22 cellular contexts compared by ENCODE assay signal in genomic region chr2:12821656-12822055, GRCh38.
A peak's percentile ranks its signal among the peaks of the same experiment; 100 is the strongest.
DNase-seq lines count a peak whose midpoint lies in the region; ATAC-seq and TF ChIP-seq lines count a peak whose summit lies in the region.
"Had no signal": no experiment of that assay in that cellular context is flagged by ENCODE, and none has a peak within 500 bp of the region (broad histone marks: within the 10 kb centered on the region; RNA-seq: fewer than 3 reads in every experiment).

No MANE protein-coding gene starts in this region.

- H3K9me3 Mint-ChIP-seq in activated CD4-positive, alpha-beta memory T cell treated with anti-CD3 and anti-CD28 coated beads for 36 hours: no peaks in the 10 kb centered on the region
- H3K9me3 Mint-ChIP-seq in activated CD4-positive, alpha-beta memory T cell treated with anti-CD3 and anti-CD28 coated beads, Interleukin-2, amount 10 ng/mL, durations not matched to agents 7 days and 5 days: no peaks in the 10 kb centered on the region

- no peaks in the 10 kb centered on the region for H3K36me3 Mint-ChIP-seq in activated CD4-positive, alpha-beta memory T cell treated with anti-CD3 and anti-CD28 coated beads for 36 hours
- no peaks in the 10 kb centered on the region for H3K36me3 Mint-ChIP-seq in activated CD4-positive, alpha-beta memory T cell treated with anti-CD3 and anti-CD28 coated beads, Interleukin-2, amount 10 ng/mL, durations not matched to agents 7 days and 5 days (ENCODE audit: low read depth)
- H3K36me3 Mint-ChIP-seq: CD4-positive, CD25-positive, alpha-beta regulatory T cell had no signal

- no peak overlapping the region for H3K4me2 ChIP-seq in IMR-90 (ENCODE audit: low read depth, low read length)

- no peak overlapping the region for H4K91ac ChIP-seq in IMR-90 (ENCODE audit: insufficient read depth, low read depth, low read length)

- WGBS in IMR-90 (ENCODE audit: extremely low coverage in 2 of 2, insufficient read length in 1 of 2), 2 experiments: no CpG with 5 or more reads among the region's 1 CpG

- H4K8ac ChIP-seq in IMR-90 (ENCODE audit: low read depth in 2 of 2, low read length in 2 of 2): no peak overlapping the region

- H3K27me3 Mint-ChIP-seq in activated CD4-positive, alpha-beta memory T cell treated with anti-CD3 and anti-CD28 coated beads for 36 hours: no peaks in the 10 kb centered on the region
- H3K27me3 Mint-ChIP-seq in activated CD4-positive, alpha-beta memory T cell treated with anti-CD3 and anti-CD28 coated beads, Interleukin-2, amount 10 ng/mL, durations not matched to agents 7 days and 5 days: peaks cover 12% of the 10 kb centered on the region

- 0 out of 2 replicates have a peak overlapping the region, but pooled peaks have one; percentile 17 for H3K14ac ChIP-seq in IMR-90 (replicated peaks; ENCODE audit: low read depth, low read length)

- H3K4me1 Mint-ChIP-seq in activated CD4-positive, alpha-beta memory T cell treated with anti-CD3 and anti-CD28 coated beads for 36 hours (ENCODE audit: low read depth): peaks cover 42% of the 10 kb centered on the region
- H3K4me1 Mint-ChIP-seq in activated CD4-positive, alpha-beta memory T cell treated with anti-CD3 and anti-CD28 coated beads, Interleukin-2, amount 10 ng/mL, durations not matched to agents 7 days and 5 days: peaks cover 3% of the 10 kb centered on the region

- TF ChIP-seq CTCF in left ventricle myocardium inferior (IDR thresholded peaks at IDR 0.05; ENCODE audit: borderline replicate concordance): no peak
- no peak for TF ChIP-seq CTCF in IMR-90 (conservative IDR thresholded peaks at IDR 0.05; ENCODE audit: low read depth, low read length)
- TF ChIP-seq CTCF in foreskin keratinocyte (conservative IDR thresholded peaks at IDR 0.05): no peak

- no peak overlapping the region for H3K4me3 Mint-ChIP-seq in activated CD4-positive, alpha-beta memory T cell treated with anti-CD3 and anti-CD28 coated beads for 36 hours
- H3K4me3 Mint-ChIP-seq in activated CD4-positive, alpha-beta memory T cell treated with anti-CD3 and anti-CD28 coated beads, Interleukin-2, amount 10 ng/mL, durations not matched to agents 7 days and 5 days: no peak overlapping the region
- H3K4me3 Mint-ChIP-seq: CD4-positive, CD25-positive, alpha-beta regulatory T cell had no signal

- H3K23ac ChIP-seq in IMR-90 (ENCODE audit: low read depth, low read length): no peak overlapping the region

- no peaks in the 10 kb centered on the region for H3K36me3 ChIP-seq in left ventricle myocardium inferior
- no peaks in the 10 kb centered on the region for H3K36me3 ChIP-seq in IMR-90 (ENCODE audit: control insufficient read depth, insufficient read depth, low read length)
- H3K36me3 ChIP-seq: BE2C had no signal

- dilution Hi-C loops in IMR-90 (cut with HindIII; ENCODE audit: low sequenced_read_pairs, unreplicated experiment): no loop called here

- no peak overlapping the region for H3K4ac ChIP-seq in IMR-90 (ENCODE audit: low read depth, low read length)

- no peak overlapping the region for H4K5ac ChIP-seq in IMR-90 (ENCODE audit: low read depth, low read length)

- H3K4me3 ChIP-seq in left ventricle myocardium inferior: no peak overlapping the region
- H3K4me3 ChIP-seq in IMR-90 (ENCODE audit: insufficient read depth, low read depth, low read length): no peak overlapping the region

- POLR2A ChIA-PET in activated CD4-positive, alpha-beta memory T cell treated with anti-CD3 and anti-CD28 coated beads for 36 hours (lab: Charles Lee): interaction anchor here (1.2 kb wide), 1 partner anchor 18 kb away, joined by 3 read pairs; no protein-coding TSS in a partner anchor
- POLR2A ChIA-PET in activated CD4-positive, alpha-beta memory T cell treated with anti-CD3 and anti-CD28 coated beads, Interleukin-2, amount 10 ng/mL, durations not matched to agents 7 days and 5 days (lab: Charles Lee): no interaction called here
- POLR2A ChIA-PET in IMR-90 (lab: Charles Lee; ENCODE audit: unreplicated experiment): no interaction called here

- peak overlapping the region; percentile 42; the same call in 1 of the 3 replicates for H2BK15ac ChIP-seq in IMR-90 (ENCODE audit: low read depth, low read length)

- H3K27me3 ChIP-seq in left ventricle myocardium inferior (ENCODE audit: low read depth): no peaks in the 10 kb centered on the region
- H3K27me3 ChIP-seq in IMR-90 (ENCODE audit: control insufficient read depth, insufficient read depth, low read length): no peaks in the 10 kb centered on the region
- H3K27me3 ChIP-seq in foreskin keratinocyte: no peaks in the 10 kb centered on the region
- H3K27me3 ChIP-seq: BE2C had no signal

- H3K9me3 ChIP-seq in left ventricle myocardium inferior (replicated peaks) (no peaks in the 10 kb centered on the region), IMR-90 (ENCODE audit: control insufficient read depth, insufficient read depth, low read length) (no peaks in the 10 kb centered on the region)
- H3K9me3 ChIP-seq: BE2C had no signal

- H3K9ac ChIP-seq in IMR-90 (ENCODE audit: low read depth, low read length): no peak overlapping the region

- BruUV-seq in IMR-90 (replicated peaks; lab: Mats Ljungman, UMichigan): no TSS peak

- no peak overlapping the region for H3K56ac ChIP-seq in IMR-90 (ENCODE audit: extremely low read depth, insufficient read depth, low read length)

- no peak overlapping the region for H2AK9ac ChIP-seq in IMR-90 (replicated peaks; ENCODE audit: low read depth, low read length, poor library complexity)

- CTCF ChIA-PET in activated CD4-positive, alpha-beta memory T cell treated with anti-CD3 and anti-CD28 coated beads for 36 hours (lab: Charles Lee): no interaction called here
- CTCF ChIA-PET in activated CD4-positive, alpha-beta memory T cell treated with anti-CD3 and anti-CD28 coated beads, Interleukin-2, amount 10 ng/mL, durations not matched to agents 7 days and 5 days (lab: Charles Lee): no interaction called here
- CTCF ChIA-PET in IMR-90 (lab: Yijun Ruan, JAX): no interaction called here

- no peak overlapping the region for H3K27ac Mint-ChIP-seq in activated CD4-positive, alpha-beta memory T cell treated with anti-CD3 and anti-CD28 coated beads for 36 hours
- no peak overlapping the region for H3K27ac Mint-ChIP-seq in activated CD4-positive, alpha-beta memory T cell treated with anti-CD3 and anti-CD28 coated beads, Interleukin-2, amount 10 ng/mL, durations not matched to agents 7 days and 5 days

- no peak overlapping the region for H2AFZ ChIP-seq in IMR-90 (replicated peaks; ENCODE audit: low read length, poor library complexity)

- peak overlapping the region; percentile 42; the same call in 1 of the 2 replicates for H2BK120ac ChIP-seq in IMR-90 (ENCODE audit: low read depth, low read length)

- no peak overlapping the region for H3K18ac ChIP-seq in IMR-90 (ENCODE audit: low read depth, low read length)

- peak overlapping the region; percentile 20; the same call in 1 of the 2 replicates for H2AK5ac ChIP-seq in IMR-90 (ENCODE audit: low read depth, low read length)

- H3K27ac ChIP-seq in left ventricle myocardium inferior (replicated peaks) (peak overlapping the region; percentile 96), IMR-90 (ENCODE audit: insufficient read depth, low read length) (no peak overlapping the region), foreskin keratinocyte (no peak overlapping the region)
- H3K27ac ChIP-seq: HL-60 had no signal

- DNase-seq in activated CD4-positive, alpha-beta memory T cell treated with anti-CD3 and anti-CD28 coated beads for 36 hours: peak; percentile 39
- DNase-seq in activated CD4-positive, alpha-beta memory T cell treated with anti-CD3 and anti-CD28 coated beads, Interleukin-2, amount 10 ng/mL, durations not matched to agents 7 days and 5 days: no peak
- DNase-seq in left ventricle myocardium inferior: no peak
- DNase-seq in left cardiac atrium: no peak
- no peak for DNase-seq in IMR-90
- DNase-seq in foreskin keratinocyte: no peak
- no peak for DNase-seq in amygdala (lab: John Stamatoyannopoulos, UW)
- DNase-seq: BE2C; CD4-positive, CD25-positive, alpha-beta regulatory T cell; COR-L47; DMS 273 treated with DMSO at 0.1 percent for 48 hours; GDM1; H7; Kasumi-1; MM.1S; NCI-H1092; NCI-H1436 treated with DMSO at 0.1 percent for 48 hours; NCI-H2029; NCI-H2171; NCI-H526 had no signal

- H3K4me1 ChIP-seq in left ventricle myocardium inferior (peaks cover 84% of the 10 kb centered on the region), IMR-90 (ENCODE audit: control insufficient read depth, insufficient read depth, low read length) (peaks cover 17% of the 10 kb centered on the region), foreskin keratinocyte (peaks cover 16% of the 10 kb centered on the region)

- TF ChIP-seq POLR2A in IMR-90 (IDR thresholded peaks at IDR 0.05; ENCODE audit: low read depth, low read length): no peak

- no peaks in the 10 kb centered on the region for H4K20me1 ChIP-seq in IMR-90 (ENCODE audit: insufficient read depth, low read length)

- ATAC-seq in left cardiac atrium: no peak
- ATAC-seq in IMR-90 (ENCODE audit: low read depth): no peak
- ATAC-seq in foreskin keratinocyte: peak; percentile 13
- ATAC-seq in HG02588 (IDR thresholded peaks at IDR 0.05; ENCODE audit: unreplicated experiment): no peak

- no peak overlapping the region for H2BK5ac ChIP-seq in IMR-90 (ENCODE audit: low read depth, low read length, poor library complexity, severe bottlenecking)

- peaks cover 12% of the 10 kb centered on the region for H3K9me1 ChIP-seq in IMR-90 (ENCODE audit: insufficient read depth, low read length)

- TF ChIP-seq RAD21 in IMR-90 (IDR thresholded peaks at IDR 0.05; ENCODE audit: low read length): no peak

- H2BK20ac ChIP-seq in IMR-90 (ENCODE audit: low read depth, low read length): no peak overlapping the region

- in situ Hi-C loops in IMR-90 (cut with MboI; ENCODE audit: low sequenced_read_pairs): no loop called here

- intact Hi-C loops in activated CD4-positive, alpha-beta memory T cell treated with anti-CD3 and anti-CD28 coated beads for 36 hours (cut with micrococcal nuclease): loop anchor here (2.0 kb wide), 1 partner anchor 35 kb away; no protein-coding TSS in a partner anchor
- intact Hi-C loops in left ventricle myocardium inferior (cut with micrococcal nuclease) (no loop called here), left cardiac atrium (cut with DNase I) (loop anchor here in 1 of 2 donors (5.0 kb wide), 1 partner anchor 89 kb away; no protein-coding TSS in a partner anchor), IMR-90 (cut with micrococcal nuclease) (no loop called here)

- H3K79me1 ChIP-seq in IMR-90 (ENCODE audit: low read depth in 1 of 2, low read length in 2 of 2): no peaks in the 10 kb centered on the region

TF ChIP-seq in IMR-90, 13 proteins besides CTCF, POLR2A, EP300 and RAD21 (continues in another document):
- no peak for TF ChIP-seq RFX5 (IDR thresholded peaks at IDR 0.05; ENCODE audit: low read depth, low read length)
- TF ChIP-seq ELK1 (IDR thresholded peaks at IDR 0.05; ENCODE audit: borderline replicate concordance, low read depth, low read length): no peak
